Comparison of ENCODE assay signal across 8 cellular contexts in genomic region chr3:12553921-12554391, GRCh38. TPM values are rescaled to one million over a fixed set of nuclear protein-coding genes. Genes with fewer than 3 reads are reported as not detected.
DNase-seq lines count a peak whose midpoint lies in the region; ATAC-seq and FAIRE-seq lines count a peak whose summit lies in the region.

No MANE protein-coding gene starts in this region.

- intact Hi-C loops in right cardiac atrium (cut with DNase I) = no loop called here

- H3K4me3 ChIP-seq in right cardiac atrium (ENCODE audit: low read length) (peak overlapping the region; percentile 45), small intestine (ENCODE audit: low read depth in 1 of 2, low read length in 2 of 2) (peak overlapping the region; percentile 30 to 39)

- H3K27ac ChIP-seq in right cardiac atrium (ENCODE audit: low read length) (no peak overlapping the region), small intestine (ENCODE audit: low read depth in 1 of 2, low read length in 1 of 2) (peak overlapping the region in 1 of 2 donors; percentile 3)

- DNase-seq in GDM1 (lab: John Stamatoyannopoulos, UW) = peak; percentile 45
- DNase-seq in NCI-H1092 treated with DMSO at 0.1 percent for 48 hours (lab: John Stamatoyannopoulos, UW) = peak; percentile 78
- DNase-seq in activated naive CD4-positive, alpha-beta T cell treated with anti-CD3 and anti-CD28 coated beads, Interleukin-2, amount 50 U/mL, for 16 hours = peak; percentile 18
- peak; percentile 35 to 66 (median 64) for DNase-seq in right cardiac atrium
- DNase-seq in small intestine = peak; percentile 68
- no peak for DNase-seq in cortex of kidney (lab: John Stamatoyannopoulos, UW)
- no peak for DNase-seq in NCI-H82 (lab: John Stamatoyannopoulos, UW)

- FAIRE-seq in small intestine (lab: Jason Lieb, UNC) = no peak

- WGBS in right cardiac atrium = 5% methylated on average over 26 of the region's 26 CpGs
- 2 to 9% (median 3%) methylated on average over 26 of the region's 26 CpGs for WGBS in small intestine, 3 donors

- H3K36me3 ChIP-seq in small intestine (ENCODE audit: control insufficient read depth in 2 of 2, insufficient read depth in 2 of 2, low read length in 2 of 2) = no peaks in the 10 kb centered on the region

- ATAC-seq in right cardiac atrium = no peak
- no peak for ATAC-seq in GM19467 (IDR thresholded peaks at IDR 0.05; ENCODE audit: unreplicated experiment)

- no peaks in the 10 kb centered on the region for H3K4me1 ChIP-seq in right cardiac atrium (ENCODE audit: control insufficient read depth, insufficient read depth, low read length)
- H3K4me1 ChIP-seq in small intestine (ENCODE audit: control insufficient read depth in 2 of 2, insufficient read depth in 1 of 2, low read depth in 1 of 2, low read length in 1 of 2) = peaks cover 0 to 4% of the 10 kb centered on the region in 2 donors

- H3K9me3 ChIP-seq in right cardiac atrium (ENCODE audit: control insufficient read depth, low read length) = no peaks in the 10 kb centered on the region
- no peaks in the 10 kb centered on the region for H3K9me3 ChIP-seq in small intestine (ENCODE audit: control insufficient read depth, low read depth)

- H3K27me3 ChIP-seq in right cardiac atrium (ENCODE audit: control insufficient read depth, insufficient read depth) (no peaks in the 10 kb centered on the region), small intestine (ENCODE audit: control insufficient read depth in 2 of 2, insufficient read depth in 2 of 2, low read length in 2 of 2) (no peaks in the 10 kb centered on the region)

RNA-seq across cellular contexts. Expression of gene MKRN2, which starts 2.9 kb away (rescaled TPM):
- total RNA-seq in right cardiac atrium = 10 to 100 TPM; 30.5 to 36.3 (median 31.9) TPM
- 23.4 TPM for polyA plus RNA-seq in right cardiac atrium
- 10 to 100 TPM; 12.7 to 16.0 (median 13.2) TPM for polyA plus RNA-seq in small intestine

RNA-seq across cellular contexts. Expression of gene MKRN2OS, which starts 8.7 kb away (rescaled TPM):
- not detected for total RNA-seq in right cardiac atrium
- polyA plus RNA-seq in right cardiac atrium = 0.23 TPM
- 10 to 100 TPM in 2 of 3 donors, 1 to 10 TPM in 1; 7.6 to 23.9 (median 10.3) TPM for polyA plus RNA-seq in small intestine

Comparison
In these comparisons a context has a peak if more than half of its experiments do, and no peak if none do; other contexts are left out.
1. DNase-seq: peak in GDM1 (single experiment), NCI-H1092 treated with DMSO at 0.1 percent for 48 hours (single experiment), activated naive CD4-positive, alpha-beta T cell treated with anti-CD3 and anti-CD28 coated beads, Interleukin-2, amount 50 U/mL, for 16 hours (single experiment), right cardiac atrium (3 of 3) and small intestine (single experiment); none in cortex of kidney (single experiment) and NCI-H82 (single experiment).